In the genomic region with DNA sequence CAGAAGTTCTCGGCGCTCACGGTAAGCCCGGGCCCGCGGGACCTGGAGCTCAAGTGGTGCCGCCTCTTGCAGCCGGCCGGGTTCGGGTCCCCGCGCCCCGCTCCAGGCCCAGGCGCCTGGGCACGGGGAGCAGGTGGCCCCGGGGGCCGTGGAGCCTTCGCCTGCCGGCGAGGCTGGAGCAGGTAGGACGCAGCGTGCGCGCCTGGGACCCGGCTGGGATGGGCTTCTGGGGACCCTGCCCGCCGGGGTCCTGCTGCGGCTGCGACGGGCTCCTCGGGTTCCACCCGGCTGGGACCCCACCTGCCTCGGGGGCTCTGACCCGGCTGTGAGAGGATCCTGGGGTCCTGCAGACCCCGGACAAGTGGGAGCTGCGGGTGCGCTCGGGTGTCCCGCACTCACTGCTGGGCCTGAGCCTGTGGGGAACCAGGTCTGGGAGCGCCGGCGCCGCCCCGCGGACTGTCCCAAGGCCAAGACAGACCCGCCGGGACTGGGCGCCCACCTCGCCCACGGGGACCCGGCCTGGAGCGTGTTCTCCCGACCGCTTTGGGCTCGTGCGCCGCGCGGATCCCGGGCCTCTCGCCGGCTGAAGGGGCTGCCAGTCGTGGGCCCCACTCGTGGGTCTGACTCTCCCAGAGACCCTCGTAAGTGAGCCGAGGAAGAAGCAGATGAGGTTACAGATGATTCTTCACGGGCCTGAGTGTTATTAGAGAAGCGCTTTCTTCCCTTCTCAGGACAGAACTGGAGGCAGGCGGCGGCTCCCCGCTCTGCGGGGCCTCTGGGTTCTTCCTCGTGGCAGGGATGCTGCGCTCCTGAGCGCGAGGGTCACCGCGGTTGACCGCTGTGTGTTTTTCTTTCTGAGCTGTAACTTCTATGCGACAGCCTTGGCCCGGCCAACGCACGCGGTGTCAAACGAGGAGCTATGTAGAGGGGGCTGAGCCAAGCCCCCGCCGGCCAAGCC, we compare ENCODE assay signal across 12 cellular contexts. TPM values are rescaled to one million over a fixed set of nuclear protein-coding genes. Genes with fewer than 3 reads are reported as not detected.
DNase-seq lines count a peak whose midpoint lies in the region; ATAC-seq, FAIRE-seq and TF ChIP-seq lines count a peak whose summit lies in the region.
"Had no signal": no experiment of that assay in that cellular context is flagged by ENCODE, and none has a peak within 500 bp of the region (broad histone marks: within the 10 kb centered on the region; RNA-seq: fewer than 3 reads in every experiment).

No MANE protein-coding gene starts in this region.

- H3K4me3 Mint-ChIP-seq in brain: peak overlapping the region; percentile 62 to 81 (median 72)
- H3K4me3 Mint-ChIP-seq: activated T-cell treated with anti-CD3 and anti-CD28 coated beads, Interleukin-2, amount 50 U/mL, for 4 hours; CD4-positive, CD25-positive, alpha-beta regulatory T cell; HFFc6; T-helper 2 cell treated with Interferon-gamma antibody and Interleukin-4, amounts not matched to agents 5 μg/mL and 100 μg/mL, for 36 hours had no signal

- H3K4me3 ChIP-seq in kidney (ENCODE audit: low read length in 2 of 2): no peak overlapping the region

- no peak for TF ChIP-seq CTCF in brain (conservative IDR thresholded peaks at IDR 0.05)
- no peak for TF ChIP-seq CTCF in kidney (IDR thresholded peaks at IDR 0.05; ENCODE audit: borderline replicate concordance, extremely low read depth, insufficient read depth)
- no peak for TF ChIP-seq CTCF in GM10248 (IDR thresholded peaks at IDR 0.05; ENCODE audit: control extremely low read depth, extremely low read depth, low read depth, missing control alignments)

- no peak overlapping the region for H3K27ac Mint-ChIP-seq in brain
- H3K27ac Mint-ChIP-seq: HFFc6; T-helper 2 cell treated with Interferon-gamma antibody and Interleukin-4, amounts not matched to agents 5 μg/mL and 100 μg/mL, for 36 hours had no signal

- H3K9me3 ChIP-seq in kidney (ENCODE audit: control insufficient read depth in 1 of 2, low read length in 2 of 2): no peaks in the 10 kb centered on the region

- no peak overlapping the region for H3K27ac ChIP-seq in kidney (ENCODE audit: low read depth in 2 of 2, low read length in 2 of 2)

- DNase-seq in DMS53 (lab: John Stamatoyannopoulos, UW) (peak; percentile 43), kidney (peak; percentile 76), sciatic nerve (ENCODE audit: low spot score) (no peak), frontal cortex (ENCODE audit: low spot score in 2 of 2) (no peak), GM10248 (ENCODE audit: extremely low spot score) (no peak), hypothalamus (lab: John Stamatoyannopoulos, UW) (no peak), NOMO-1 (lab: John Stamatoyannopoulos, UW; ENCODE audit: unreplicated experiment in 2 of 2) (no peak)
- DNase-seq: activated T-cell treated with anti-CD3 and anti-CD28 coated beads, Interleukin-2, amount 50 U/mL, for 4 hours; CD4-positive, CD25-positive, alpha-beta regulatory T cell; HFFc6 had no signal

- ATAC-seq in sciatic nerve: peak; percentile 35
- ATAC-seq: activated T-cell treated with anti-CD3 and anti-CD28 coated beads, Interleukin-2, amount 50 U/mL, for 4 hours had no signal

- no peaks in the 10 kb centered on the region for H3K4me1 ChIP-seq in kidney (ENCODE audit: control insufficient read depth in 1 of 2, insufficient read depth in 1 of 2, low read depth in 1 of 2, low read length in 2 of 2)

- POLR2A ChIA-PET in GM10248 (lab: Yijun Ruan, JAX): no interaction called here

- peaks cover 84% of the 10 kb centered on the region for H3K27me3 Mint-ChIP-seq in brain

- H3K4me1 Mint-ChIP-seq in brain: peaks cover 24% of the 10 kb centered on the region

- intact Hi-C loops in kidney (cut with DNase I) (no loop called here), sciatic nerve (cut with DNase I) (loop anchor here (10.0 kb wide), 1 partner anchor 737 kb away; no protein-coding TSS in a partner anchor)

- no peaks in the 10 kb centered on the region for H3K36me3 Mint-ChIP-seq in brain
- H3K36me3 Mint-ChIP-seq: CD4-positive, CD25-positive, alpha-beta regulatory T cell had no signal

- no peak overlapping the region for H3K9ac ChIP-seq in kidney (ENCODE audit: low read length in 2 of 2)

- CTCF ChIA-PET in GM10248 (lab: Yijun Ruan, JAX): no interaction called here

- H3K36me3 ChIP-seq in kidney (ENCODE audit: control insufficient read depth in 1 of 2, insufficient read depth in 2 of 2, low read length in 2 of 2): no peaks in the 10 kb centered on the region

- H3K9me3 Mint-ChIP-seq in brain: peaks cover 0 to 5% (median 0%) of the 10 kb centered on the region in 5 experiments
- H3K9me3 Mint-ChIP-seq: activated T-cell treated with anti-CD3 and anti-CD28 coated beads, Interleukin-2, amount 50 U/mL, for 4 hours; T-helper 2 cell treated with Interferon-gamma antibody and Interleukin-4, amounts not matched to agents 5 μg/mL and 100 μg/mL, for 36 hours had no signal

- FAIRE-seq in kidney (lab: Jason Lieb, UNC) (no peak), frontal cortex (lab: Jason Lieb, UNC) (no peak)

RNA-seq across cellular contexts. Expression of gene SMOC2, which starts 0.7 kb away (rescaled TPM):
- polyA plus RNA-seq in brain (ENCODE audit: insufficient read depth, low read depth, low replicate concordance): 143 TPM
- 13.1 TPM for total RNA-seq in kidney
- polyA plus RNA-seq in kidney (ENCODE audit: insufficient read depth, low read depth, low replicate concordance): 6.5 TPM
- 45.6 TPM for total RNA-seq in sciatic nerve
- total RNA-seq in frontal cortex: 4.9 TPM
- total RNA-seq: CD4-positive, CD25-positive, alpha-beta regulatory T cell; HFFc6 had no signal
- polyA plus RNA-seq: CD4-positive, CD25-positive, alpha-beta regulatory T cell had no signal

Comparison
In these comparisons a context has a peak if more than half of its experiments do, and no peak if none do; other contexts are left out.
1. DNase-seq: peak in DMS53 (single experiment) and kidney (single experiment); none in sciatic nerve (single experiment), frontal cortex (0 of 2), GM10248 (single experiment), hypothalamus (0 of 51) and NOMO-1 (0 of 2).